Comparison of ENCODE assay signal across 8 cellular contexts in genomic region chr14:49687942-49688700, GRCh38. TPM values are rescaled to one million over a fixed set of nuclear protein-coding genes. Genes with fewer than 3 reads are reported as not detected.
DNase-seq lines count a peak whose midpoint lies in the region; ATAC-seq and TF ChIP-seq lines count a peak whose summit lies in the region.

Gene POLE2, minus strand, starts transcription at chr14:49688214. Its CDS starts 11 bp downstream, at chr14:49688203.

- peak within 1 kb of the TSS; percentile 96 for H3K27ac Mint-ChIP-seq in neural progenitor cell

- H3K4me2 ChIP-seq in neural progenitor cell = peak within 1 kb of the TSS; percentile 76

- peak within 1 kb of the TSS; percentile 90 for H3K4me3 Mint-ChIP-seq in neural progenitor cell

- ATAC-seq in GM21737 (IDR thresholded peaks at IDR 0.05; ENCODE audit: unreplicated experiment) (peak; percentile 86), foreskin keratinocyte (peak; percentile 85)

- peaks cover 5% of the 10 kb centered on the region for H3K27me3 Mint-ChIP-seq in neural progenitor cell (ENCODE audit: insufficient read depth, low read depth)

- peak within 1 kb of the TSS; percentile 95 for H2AFZ ChIP-seq in neural progenitor cell (replicated peaks)

- DNase-seq in Daoy (ENCODE audit: low read depth) = peak; percentile 84
- DNase-seq in activated gamma-delta T cell (lab: John Stamatoyannopoulos, UW) = peak; percentile 53
- peak; percentile 39 to 58 for DNase-seq in foreskin keratinocyte
- peak; percentile 91 for DNase-seq in neural progenitor cell (ENCODE audit: low spot score)

- H3K9ac ChIP-seq in neural progenitor cell = peak within 1 kb of the TSS; percentile 77
- H3K9ac ChIP-seq in stomach smooth muscle (ENCODE audit: low read length in 2 of 2) = peak within 1 kb of the TSS; percentile 65 to 75

- H3K9me3 ChIP-seq in KOPT-K1 (ENCODE audit: insufficient read depth, low read length, poor library complexity, severe bottlenecking) (no peaks in the 10 kb centered on the region), neural progenitor cell (ENCODE audit: low read depth) (no peaks in the 10 kb centered on the region), stomach smooth muscle (ENCODE audit: control insufficient read depth in 2 of 2, low read length in 2 of 2) (no peaks in the 10 kb centered on the region)

- peak; percentile 13 for TF ChIP-seq CTCF in foreskin keratinocyte (conservative IDR thresholded peaks at IDR 0.05)
- TF ChIP-seq CTCF in neural progenitor cell (IDR thresholded peaks at IDR 0.05) = no peak

- H3K27ac ChIP-seq in KOPT-K1 (ENCODE audit: low read depth, low read length, poor library complexity, severe bottlenecking) (peak within 1 kb of the TSS; percentile 69), foreskin keratinocyte (peak within 1 kb of the TSS; percentile 60), neural progenitor cell (peak within 1 kb of the TSS; percentile 72), stomach smooth muscle (ENCODE audit: low read length) (peak within 1 kb of the TSS; percentile 70)

- H3K4me3 ChIP-seq in neural progenitor cell = peak within 1 kb of the TSS; percentile 70
- peak within 1 kb of the TSS; percentile 54 to 82 for H3K4me3 ChIP-seq in stomach smooth muscle (ENCODE audit: low read length in 2 of 2)

- H3K79me2 ChIP-seq in neural progenitor cell (ENCODE audit: low read depth) = peaks cover 43% of the 10 kb centered on the region

- H3K36me3 ChIP-seq in KOPT-K1 (ENCODE audit: insufficient read depth, low read length) (peaks cover 8% of the 10 kb centered on the region), neural progenitor cell (no peaks in the 10 kb centered on the region), stomach smooth muscle (ENCODE audit: control insufficient read depth in 2 of 2, insufficient read depth in 2 of 2, low read length in 2 of 2) (no peaks in the 10 kb centered on the region)

- H3K4me1 ChIP-seq in foreskin keratinocyte (no peaks in the 10 kb centered on the region), neural progenitor cell (peaks cover 8% of the 10 kb centered on the region), stomach smooth muscle (ENCODE audit: control insufficient read depth, insufficient read depth, low read length) (peaks cover 7% of the 10 kb centered on the region)

- H3K9me3 Mint-ChIP-seq in neural progenitor cell = peaks cover 2% of the 10 kb centered on the region

- H3K36me3 Mint-ChIP-seq in neural progenitor cell = peaks cover 9% of the 10 kb centered on the region

- peaks cover 29% of the 10 kb centered on the region for H3K4me1 Mint-ChIP-seq in neural progenitor cell

- no peaks in the 10 kb centered on the region for H4K20me1 ChIP-seq in neural progenitor cell (ENCODE audit: low read depth)

- H3K27me3 ChIP-seq in foreskin keratinocyte (no peaks in the 10 kb centered on the region), neural progenitor cell (peaks cover 38% of the 10 kb centered on the region), stomach smooth muscle (ENCODE audit: control insufficient read depth in 1 of 2, insufficient read depth in 2 of 2, low read length in 2 of 2) (no peaks in the 10 kb centered on the region)

- peaks cover 44% of the 10 kb centered on the region for H3F3A ChIP-seq in neural progenitor cell (ENCODE audit: low read depth)

- TF ChIP-seq POLR2A in Raji (IDR thresholded peaks at IDR 0.05; ENCODE audit: insufficient read depth, low read depth, low read length) = peak; percentile 84

RNA-seq across cellular contexts. Expression of gene POLE2, which starts in this region (rescaled TPM):
- 47.0 and 60.2 TPM in 2 replicates for total RNA-seq in Daoy (2014; rRNA removed; shearing (Covaris generic))
- total RNA-seq in foreskin keratinocyte (26.3 and 27.2 TPM in 2 replicates), neural progenitor cell (ENCODE audit: low replicate concordance) (55.2 and 66.9 TPM in 2 replicates)
- 20.0 and 23.3 TPM in 2 replicates for polyA plus RNA-seq in foreskin keratinocyte

Comparison
In these comparisons a context has a peak if more than half of its experiments do, and no peak if none do; other contexts are left out.
1. Peak in every context shown above with its lines: DNase-seq, ATAC-seq, H3K4me3 ChIP-seq and H3K27ac ChIP-seq.